1 cellular context compared by ENCODE assay signal in genomic region chr6:44481765-44482164, GRCh38.
TF ChIP-seq lines count a peak whose summit lies in the region.

No MANE protein-coding gene starts in this region.

TF ChIP-seq in WTC11, 78 proteins besides CTCF, POLR2A, EP300 and RAD21 (continued from another document):
- TF ChIP-seq STAT6 (CRISPR knock-in tag; conservative IDR thresholded peaks at IDR 0.05; ENCODE audit: low read depth) (no peak), ELF4 (CRISPR knock-in tag; IDR thresholded peaks at IDR 0.05; ENCODE audit: low read depth) (no peak), IRF2 (CRISPR knock-in tag; IDR thresholded peaks at IDR 0.05; ENCODE audit: borderline replicate concordance, low read depth) (no peak), KAT7 (CRISPR knock-in tag; IDR thresholded peaks at IDR 0.05; ENCODE audit: borderline replicate concordance) (no peak)
TF ChIP-seq in WTC11: peak in this region for 0.
